22 cellular contexts compared by ENCODE assay signal in the genomic region with DNA sequence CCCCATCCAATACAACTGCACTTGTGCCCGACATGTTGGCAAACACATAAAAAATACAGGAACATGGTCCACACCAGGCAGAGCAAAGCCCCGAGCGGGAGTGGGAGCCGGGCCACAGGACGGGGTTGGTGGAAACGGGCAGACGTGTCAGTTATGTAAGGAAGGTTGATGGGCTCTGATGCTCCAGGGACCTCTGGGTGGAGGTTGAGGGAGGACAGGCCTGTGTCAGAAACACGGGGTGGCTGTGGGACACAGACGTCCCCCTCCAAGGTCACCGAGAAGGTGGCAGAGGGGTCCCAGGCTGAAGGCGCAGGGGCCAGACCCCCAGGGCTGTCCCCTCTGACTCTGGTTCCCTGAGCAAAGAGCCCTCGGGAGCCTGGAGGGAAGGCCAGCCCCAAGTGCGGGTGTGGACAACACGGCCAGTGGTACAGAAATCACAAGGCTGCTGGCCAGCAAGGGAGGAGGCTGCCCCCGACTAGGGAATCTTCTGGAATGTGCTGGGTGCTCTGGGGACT. TPM values are rescaled to one million over a fixed set of nuclear protein-coding genes. Genes with fewer than 3 reads are reported as not detected.
DNase-seq lines count a peak whose midpoint lies in the region; ATAC-seq and TF ChIP-seq lines count a peak whose summit lies in the region.
"Had no signal": no experiment of that assay in that cellular context is flagged by ENCODE, and none has a peak within 500 bp of the region (broad histone marks: within the 10 kb centered on the region; RNA-seq: fewer than 3 reads in every experiment).

No MANE protein-coding gene starts in this region.

- intact Hi-C loops in activated naive CD4-positive, alpha-beta T cell treated with anti-CD3 and anti-CD28 coated beads for 36 hours (cut with micrococcal nuclease) = no loop called here
- intact Hi-C loops in mucosa of descending colon (cut with DNase I, micrococcal nuclease) = no loop called here
- intact Hi-C loops in testis (cut with DNase I; ENCODE audit: low total_unique reads) = no loop called here

- no peaks in the 10 kb centered on the region for H3K9me3 Mint-ChIP-seq in activated naive CD4-positive, alpha-beta T cell treated with anti-CD3 and anti-CD28 coated beads for 36 hours
- no peaks in the 10 kb centered on the region for H3K9me3 Mint-ChIP-seq in endothelial cell (ENCODE audit: unreplicated experiment)
- H3K9me3 Mint-ChIP-seq: activated CD4-positive, alpha-beta T cell treated with anti-CD3 and anti-CD28 coated beads, Interleukin-2, amount 10 ng/mL, durations not matched to agents 24 days and 14 days; activated naive CD8-positive, alpha-beta T cell treated with anti-CD3 and anti-CD28 coated beads, Interleukin-2, amount 50 U/mL, for 24 hours; type B pancreatic cell had no signal

- no peak overlapping the region for H3K27ac Mint-ChIP-seq in activated naive CD4-positive, alpha-beta T cell treated with anti-CD3 and anti-CD28 coated beads for 36 hours
- H3K27ac Mint-ChIP-seq in endothelial cell (ENCODE audit: unreplicated experiment) = peak overlapping the region; percentile 43
- H3K27ac Mint-ChIP-seq: activated CD4-positive, alpha-beta T cell treated with anti-CD3 and anti-CD28 coated beads, Interleukin-2, amount 10 ng/mL, durations not matched to agents 24 days and 14 days; activated naive CD8-positive, alpha-beta T cell treated with anti-CD3 and anti-CD28 coated beads, Interleukin-2, amount 50 U/mL, for 24 hours; type B pancreatic cell had no signal

- H3K27ac ChIP-seq in subcutaneous abdominal adipose tissue (ENCODE audit: low read depth, low read length) (peak overlapping the region; percentile 77), testis (no peak overlapping the region)
- H3K27ac ChIP-seq: pancreas, PC-9, skin epidermis had no signal

- peak; percentile 7 for DNase-seq in activated naive CD4-positive, alpha-beta T cell treated with anti-CD3 and anti-CD28 coated beads, Interleukin-2, amount 50 U/mL, for 16 hours
- no peak for DNase-seq in activated naive CD4-positive, alpha-beta T cell treated with anti-CD3 and anti-CD28 coated beads for 36 hours
- DNase-seq in endothelial cell (ENCODE audit: low spot score) = no peak
- peak in 2 of 3 donors; percentile 5 to 38 for DNase-seq in mucosa of descending colon
- DNase-seq in ureter (ENCODE audit: low spot score) = no peak
- DNase-seq in OCI-M2 (lab: John Stamatoyannopoulos, UW; ENCODE audit: unreplicated experiment) = no peak
- no peak for DNase-seq in testis
- DNase-seq: activated CD4-positive, alpha-beta T cell treated with anti-CD3 and anti-CD28 coated beads, Interleukin-2, amount 10 ng/mL, durations not matched to agents 24 days and 14 days; activated naive CD8-positive, alpha-beta T cell treated with anti-CD3 and anti-CD28 coated beads, Interleukin-2, amount 50 U/mL, for 24 hours; central memory CD4-positive, alpha-beta T cell; DND-41; effector CD4-positive, alpha-beta T cell; Karpas-422; NCI-H2171 treated with DMSO at 0.1 percent for 48 hours; NCI-H774 had no signal

- H3K4me1 ChIP-seq in mucosa of descending colon (ENCODE audit: low read depth) (no peaks in the 10 kb centered on the region), subcutaneous abdominal adipose tissue (ENCODE audit: control insufficient read depth in 5 of 5, insufficient read depth in 5 of 5, low read length in 5 of 5) (peaks cover 0 to 22% (median 5%) of the 10 kb centered on the region in 5 donors), testis (no peaks in the 10 kb centered on the region)
- H3K4me1 ChIP-seq: HAP-1, pancreas had no signal

- H3K4me3 ChIP-seq in mucosa of descending colon (no peak overlapping the region), subcutaneous abdominal adipose tissue (ENCODE audit: low read depth in 1 of 5, low read length in 5 of 5) (no peak overlapping the region), testis (no peak overlapping the region)
- H3K4me3 ChIP-seq: HAP-1, pancreas, PC-9, skin epidermis had no signal

- TF ChIP-seq CTCF in endothelial cell (IDR thresholded peaks at IDR 0.05; ENCODE audit: unreplicated experiment) = no peak
- TF ChIP-seq CTCF in mucosa of descending colon (IDR thresholded peaks at IDR 0.05) = no peak
- no peak for TF ChIP-seq CTCF in testis (IDR thresholded peaks at IDR 0.05)

- CTCF ChIA-PET in activated naive CD4-positive, alpha-beta T cell treated with anti-CD3 and anti-CD28 coated beads for 36 hours (lab: Charles Lee) = no interaction called here

- H3K27me3 Mint-ChIP-seq in activated naive CD4-positive, alpha-beta T cell treated with anti-CD3 and anti-CD28 coated beads for 36 hours (ENCODE audit: low read depth) = no peaks in the 10 kb centered on the region
- H3K27me3 Mint-ChIP-seq in endothelial cell (ENCODE audit: unreplicated experiment) = peaks cover 2% of the 10 kb centered on the region
- H3K27me3 Mint-ChIP-seq: activated CD4-positive, alpha-beta T cell treated with anti-CD3 and anti-CD28 coated beads, Interleukin-2, amount 10 ng/mL, durations not matched to agents 24 days and 14 days; activated naive CD8-positive, alpha-beta T cell treated with anti-CD3 and anti-CD28 coated beads, Interleukin-2, amount 50 U/mL, for 24 hours had no signal

- H3K4me1 Mint-ChIP-seq in activated naive CD4-positive, alpha-beta T cell treated with anti-CD3 and anti-CD28 coated beads for 36 hours (ENCODE audit: low read depth) = no peaks in the 10 kb centered on the region
- H3K4me1 Mint-ChIP-seq in endothelial cell (ENCODE audit: unreplicated experiment) = no peaks in the 10 kb centered on the region
- H3K4me1 Mint-ChIP-seq: activated CD4-positive, alpha-beta T cell treated with anti-CD3 and anti-CD28 coated beads, Interleukin-2, amount 10 ng/mL, durations not matched to agents 24 days and 14 days; activated naive CD8-positive, alpha-beta T cell treated with anti-CD3 and anti-CD28 coated beads, Interleukin-2, amount 50 U/mL, for 24 hours had no signal

- H3K36me3 ChIP-seq in mucosa of descending colon (ENCODE audit: low read depth) (no peaks in the 10 kb centered on the region), subcutaneous abdominal adipose tissue (ENCODE audit: control insufficient read depth in 5 of 5, insufficient read depth in 5 of 5, low read length in 5 of 5) (peaks cover 0 to 63% (median 37%) of the 10 kb centered on the region in 5 donors), testis (ENCODE audit: low read depth, missing control alignments) (no peaks in the 10 kb centered on the region)
- H3K36me3 ChIP-seq: HAP-1, pancreas had no signal

- no peak for ATAC-seq in mucosa of descending colon
- ATAC-seq: activated naive CD8-positive, alpha-beta T cell treated with anti-CD3 and anti-CD28 coated beads, Interleukin-2, amount 50 U/mL, for 24 hours; SK-N-SH treated with all-trans-retinoic acid at 6 μM for 48 hours had no signal

- H3K9ac ChIP-seq in subcutaneous abdominal adipose tissue (ENCODE audit: low read length in 5 of 5) = no peak overlapping the region

- H3K36me3 Mint-ChIP-seq in activated naive CD4-positive, alpha-beta T cell treated with anti-CD3 and anti-CD28 coated beads for 36 hours (ENCODE audit: low read depth) = peaks cover 11% of the 10 kb centered on the region
- H3K36me3 Mint-ChIP-seq in endothelial cell (ENCODE audit: low read depth, unreplicated experiment) = peaks cover 19% of the 10 kb centered on the region

- 83 to 92% methylated on average over 13 to 15 of the region's 15 CpGs for WGBS in testis, 2 donors

- no peak overlapping the region for H3K4me3 Mint-ChIP-seq in activated naive CD4-positive, alpha-beta T cell treated with anti-CD3 and anti-CD28 coated beads for 36 hours
- H3K4me3 Mint-ChIP-seq in endothelial cell (ENCODE audit: unreplicated experiment) = peak overlapping the region; percentile 3
- H3K4me3 Mint-ChIP-seq: activated CD4-positive, alpha-beta T cell treated with anti-CD3 and anti-CD28 coated beads, Interleukin-2, amount 10 ng/mL, durations not matched to agents 24 days and 14 days; activated naive CD8-positive, alpha-beta T cell treated with anti-CD3 and anti-CD28 coated beads, Interleukin-2, amount 50 U/mL, for 24 hours; type B pancreatic cell had no signal

- no peaks in the 10 kb centered on the region for H3K9me3 ChIP-seq in mucosa of descending colon
- no peaks in the 10 kb centered on the region for H3K9me3 ChIP-seq in subcutaneous abdominal adipose tissue (ENCODE audit: control insufficient read depth in 5 of 5, low read length in 5 of 5)
- no peaks in the 10 kb centered on the region for H3K9me3 ChIP-seq in testis
- H3K9me3 ChIP-seq: HAP-1, pancreas had no signal

- no peak for TF ChIP-seq POLR2A in testis (IDR thresholded peaks at IDR 0.05)

- H3K27me3 ChIP-seq in subcutaneous abdominal adipose tissue (ENCODE audit: control insufficient read depth in 5 of 5, insufficient read depth in 4 of 5, low read length in 5 of 5) (no peaks in the 10 kb centered on the region), testis (no peaks in the 10 kb centered on the region)
- H3K27me3 ChIP-seq: pancreas had no signal

RNA-seq across cellular contexts. Expression of a gene that starts 31.4 kb away (rescaled TPM):
- total RNA-seq in activated naive CD4-positive, alpha-beta T cell treated with anti-CD3 and anti-CD28 coated beads for 36 hours = 1 to 10 TPM; 1.7 to 1.8 TPM
- total RNA-seq in endothelial cell (ENCODE audit: unreplicated experiment) (1.5 TPM), mucosa of descending colon (1 to 10 TPM; 1.3 to 1.8 (median 1.6) TPM), ureter (7.5 TPM), testis (1 to 10 TPM; 2.9 to 5.5 TPM)
- polyA plus RNA-seq in testis (ENCODE audit: insufficient read depth, low read depth, low replicate concordance) = 28.4 TPM

Comparison
In these comparisons a context has a peak if more than half of its experiments do, and no peak if none do; other contexts are left out.
1. DNase-seq: peak in activated naive CD4-positive, alpha-beta T cell treated with anti-CD3 and anti-CD28 coated beads, Interleukin-2, amount 50 U/mL, for 16 hours (single experiment) and mucosa of descending colon (2 of 3); none in activated naive CD4-positive, alpha-beta T cell treated with anti-CD3 and anti-CD28 coated beads for 36 hours (single experiment), endothelial cell (single experiment), ureter (single experiment), OCI-M2 (single experiment) and testis (single experiment).